ENCODE assay signal across 8 cellular contexts in the genomic region with DNA sequence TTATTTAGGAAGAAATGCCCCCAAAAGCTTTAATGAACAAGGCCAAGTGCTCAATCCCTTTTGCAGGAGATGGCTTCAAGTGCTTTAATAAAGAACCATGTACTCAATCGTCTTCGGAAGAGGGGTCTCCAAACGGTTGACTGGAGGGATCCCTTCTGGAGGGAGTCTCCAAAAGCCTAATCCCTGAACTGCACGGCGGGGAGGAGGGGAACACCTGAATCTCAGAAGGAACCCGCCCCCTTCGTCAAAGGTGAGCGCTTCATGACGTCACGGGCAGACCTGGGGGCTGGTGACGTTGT. TPM values are rescaled to one million over a fixed set of nuclear protein-coding genes. Genes with fewer than 3 reads are reported as not detected.
A peak's percentile ranks its signal among the peaks of the same experiment; 100 is the strongest.
DNase-seq lines count a peak whose midpoint lies in the region; ATAC-seq and TF ChIP-seq lines count a peak whose summit lies in the region.

No MANE protein-coding gene starts in this region.

- H3K27me3 Mint-ChIP-seq in activated T-cell treated with anti-CD3 and anti-CD28 coated beads, Interleukin-2, amount 50 U/mL, for 4 hours (ENCODE audit: low read depth) = no peaks in the 10 kb centered on the region

- no peaks in the 10 kb centered on the region for H3K27me3 ChIP-seq in rectal smooth muscle tissue (ENCODE audit: control insufficient read depth, insufficient read depth, low read length)

- H3K9me3 Mint-ChIP-seq in activated T-cell treated with anti-CD3 and anti-CD28 coated beads, Interleukin-2, amount 50 U/mL, for 4 hours = no peaks in the 10 kb centered on the region

- H3K36me3 Mint-ChIP-seq in activated T-cell treated with anti-CD3 and anti-CD28 coated beads, Interleukin-2, amount 50 U/mL, for 4 hours (ENCODE audit: insufficient read depth) = peaks cover 38% of the 10 kb centered on the region

- H3K9ac ChIP-seq in rectal smooth muscle tissue (ENCODE audit: low read length) = peak overlapping the region; percentile 81

- peak; percentile 93 for DNase-seq in activated effector memory CD4-positive, alpha-beta T cell treated with anti-CD3 and anti-CD28 coated beads, Interleukin-2, amount 50 U/mL, for 16 hours
- DNase-seq in activated effector memory CD4-positive, alpha-beta T cell treated with Interleukin-2 at 50 U/mL for 16 hours = no peak
- DNase-seq in activated T-cell treated with anti-CD3 and anti-CD28 coated beads, Interleukin-2, amount 50 U/mL, for 4 hours = peak; percentile 81
- peak; percentile 65 for DNase-seq in fibroblast of villous mesenchyme (ENCODE audit: low read depth)
- no peak for DNase-seq in NCI-H1105 treated with DMSO at 0.1 percent for 48 hours (lab: John Stamatoyannopoulos, UW)
- DNase-seq in MV-4-11 (lab: John Stamatoyannopoulos, UW) = no peak

- peak overlapping the region; percentile 99 for H3K4me3 Mint-ChIP-seq in activated T-cell treated with anti-CD3 and anti-CD28 coated beads, Interleukin-2, amount 50 U/mL, for 4 hours

- peaks cover 13% of the 10 kb centered on the region for H3K4me1 ChIP-seq in rectal smooth muscle tissue (ENCODE audit: control insufficient read depth, insufficient read depth, low read length)

- peaks cover 37% of the 10 kb centered on the region for H3K4me1 Mint-ChIP-seq in activated T-cell treated with anti-CD3 and anti-CD28 coated beads, Interleukin-2, amount 50 U/mL, for 4 hours (ENCODE audit: low read depth)

- no peak for ATAC-seq in activated T-cell treated with anti-CD3 and anti-CD28 coated beads, Interleukin-2, amount 50 U/mL, for 4 hours
- no peak for ATAC-seq in GM19035 (IDR thresholded peaks at IDR 0.05; ENCODE audit: unreplicated experiment)

- TF ChIP-seq CTCF in fibroblast of villous mesenchyme (IDR thresholded peaks at IDR 0.05; ENCODE audit: insufficient read depth, low read depth, low read length) = no peak

- peak overlapping the region; percentile 99 for H3K27ac ChIP-seq in rectal smooth muscle tissue (ENCODE audit: low read depth, low read length)

- H3K4me3 ChIP-seq in fibroblast of villous mesenchyme (ENCODE audit: low read depth, low read length) = peak overlapping the region; percentile 78
- peak overlapping the region; percentile 89 for H3K4me3 ChIP-seq in rectal smooth muscle tissue (ENCODE audit: low read length)

- H3K36me3 ChIP-seq in rectal smooth muscle tissue (ENCODE audit: control insufficient read depth, insufficient read depth, low read length) = peaks cover 44% of the 10 kb centered on the region

RNA-seq across cellular contexts. Expression of a gene that starts 0.5 kb away (rescaled TPM):
- total RNA-seq in activated T-cell treated with anti-CD3 and anti-CD28 coated beads, Interleukin-2, amount 50 U/mL, for 4 hours = 10 to 100 TPM; 48.0 to 50.8 (median 50.2) TPM
- 29.6 and 33.2 TPM in 2 replicates for total RNA-seq in fibroblast of villous mesenchyme

RNA-seq across cellular contexts. Expression of a gene that starts 0.8 kb away (rescaled TPM):
- 10 to 100 TPM; 39.5 to 43.1 (median 39.7) TPM for total RNA-seq in activated T-cell treated with anti-CD3 and anti-CD28 coated beads, Interleukin-2, amount 50 U/mL, for 4 hours
- 22.0 and 22.2 TPM in 2 replicates for total RNA-seq in fibroblast of villous mesenchyme

RNA-seq across cellular contexts. Expression of a gene that starts 16.2 kb away (rescaled TPM):
- 10 to 100 TPM; 39.5 to 50.8 (median 43.7) TPM for total RNA-seq in activated T-cell treated with anti-CD3 and anti-CD28 coated beads, Interleukin-2, amount 50 U/mL, for 4 hours
- total RNA-seq in fibroblast of villous mesenchyme = 5.8 and 8.6 TPM in 2 replicates

RNA-seq across cellular contexts. Expression of a gene that starts 22.1 kb away (rescaled TPM):
- total RNA-seq in activated T-cell treated with anti-CD3 and anti-CD28 coated beads, Interleukin-2, amount 50 U/mL, for 4 hours = 10 to 100 TPM; 22.0 to 23.7 (median 22.0) TPM
- total RNA-seq in fibroblast of villous mesenchyme = 25.0 and 39.3 TPM in 2 replicates

RNA-seq across cellular contexts. Expression of a gene that starts 45.3 kb away (rescaled TPM):
- 1,000 to 10,000 TPM; 3,250 to 3,505 (median 3,474) TPM for total RNA-seq in activated T-cell treated with anti-CD3 and anti-CD28 coated beads, Interleukin-2, amount 50 U/mL, for 4 hours
- total RNA-seq in fibroblast of villous mesenchyme = 43.2 and 48.3 TPM in 2 replicates

Comparison
In these comparisons a context has a peak if more than half of its experiments do, and no peak if none do; other contexts are left out.
1. DNase-seq: peak in activated effector memory CD4-positive, alpha-beta T cell treated with anti-CD3 and anti-CD28 coated beads, Interleukin-2, amount 50 U/mL, for 16 hours (single experiment), activated T-cell treated with anti-CD3 and anti-CD28 coated beads, Interleukin-2, amount 50 U/mL, for 4 hours (single experiment) and fibroblast of villous mesenchyme (single experiment); none in activated effector memory CD4-positive, alpha-beta T cell treated with Interleukin-2 at 50 U/mL for 16 hours (single experiment), NCI-H1105 treated with DMSO at 0.1 percent for 48 hours (single experiment) and MV-4-11 (single experiment).